In genomic region chr3:174529298-174529697, GRCh38 we compare ENCODE assay signal across 19 cellular contexts.
"Had no signal": no experiment of that assay in that cellular context is flagged by ENCODE, and none has a peak within 500 bp of the region (broad histone marks: within the 10 kb centered on the region; RNA-seq: fewer than 3 reads in every experiment).

No MANE protein-coding gene starts in this region.

- H3K36me3 ChIP-seq: left lung, ovary, prostate gland, right atrium auricular region, thyroid gland had no signal

- H3K4me1 ChIP-seq: left lung, prostate gland, right atrium auricular region, thyroid gland had no signal

- H3K27ac ChIP-seq: left lung, ovary, prostate gland, right atrium auricular region, thyroid gland had no signal

- H3K27me3 ChIP-seq: left lung, ovary, right atrium auricular region, thyroid gland had no signal

- ATAC-seq: activated CD4-positive, CD25-positive, alpha-beta regulatory T cell treated with anti-CD3 and anti-CD28 coated beads, Interleukin-2, amount 50 U/mL, for 24 hours; activated naive CD8-positive, alpha-beta T cell treated with anti-CD3 and anti-CD28 coated beads, Interleukin-2, amount 50 U/mL, for 24 hours; left lung; naive thymus-derived CD4-positive, alpha-beta T cell; stimulated activated naive CD8-positive, alpha-beta T cell treated with anti-CD3 and anti-CD28 coated beads, Interleukin-15, Interleukin-2, amounts not matched to agents 100 U/mL and 50 U/mL, for 24 hours; T-helper 17 cell had no signal

- H3K9me3 ChIP-seq: left lung, ovary, prostate gland, right atrium auricular region, thyroid gland had no signal

- DNase-seq: activated CD4-positive, alpha-beta memory T cell treated with anti-CD3 and anti-CD28 coated beads, Interleukin-2, amount 10 ng/mL, durations not matched to agents 7 days and 5 days; activated CD4-positive, alpha-beta T cell treated with anti-CD3 and anti-CD28 coated beads, Interleukin-2, amount 10 ng/mL, durations not matched to agents 24 days and 14 days; activated gamma-delta T cell; activated naive CD4-positive, alpha-beta T cell treated with anti-CD3 and anti-CD28 coated beads, Interleukin-2, amount 50 U/mL, for 16 hours; activated naive CD8-positive, alpha-beta T cell treated with anti-CD3 and anti-CD28 coated beads, Interleukin-2, amount 50 U/mL, for 24 hours; immature natural killer cell; kidney glomerular epithelial cell; left lung; naive thymus-derived CD4-positive, alpha-beta T cell; ovary; stimulated activated CD4-positive, alpha-beta T cell treated with anti-CD3 and anti-CD28 coated beads, Interleukin-4, amount 100 ng/mL, for 4 hours; stimulated activated naive CD8-positive, alpha-beta T cell treated with anti-CD3 and anti-CD28 coated beads, Interleukin-15, Interleukin-2, amounts not matched to agents 100 U/mL and 50 U/mL, for 24 hours; substantia nigra; T-helper 17 cell; thyroid gland had no signal

- H3K4me3 ChIP-seq: left lung, lung, ovary, prostate gland, right atrium auricular region, thyroid gland had no signal
